ENCODE assay signal across 8 cellular contexts in genomic region chr11:62665630-62666258, GRCh38. TPM values are rescaled to one million over a fixed set of nuclear protein-coding genes. Genes with fewer than 3 reads are reported as not detected.
A peak's percentile ranks its signal among the peaks of the same experiment; 100 is the strongest.
DNase-seq lines count a peak whose midpoint lies in the region; ATAC-seq and TF ChIP-seq lines count a peak whose summit lies in the region.

No MANE protein-coding gene starts in this region.

- H3K14ac ChIP-seq in neuronal stem cell (ENCODE audit: low read length): peak overlapping the region; percentile 47

- no peak overlapping the region for H3K4ac ChIP-seq in neuronal stem cell (ENCODE audit: low read length)

- peak overlapping the region; percentile 90 for H2AK5ac ChIP-seq in neuronal stem cell (ENCODE audit: low read depth, low read length)

- peak overlapping the region; percentile 96 for H3K23ac ChIP-seq in neuronal stem cell (ENCODE audit: low read depth, low read length, poor library complexity)

- no peaks in the 10 kb centered on the region for H3K9me3 Mint-ChIP-seq in activated T-helper 2 cell treated with anti-CD3 and anti-CD28 coated beads, Interferon-gamma antibody, Interleukin-2, Interleukin-4, amounts not matched to agents 10 μg/mL and 5 μg/mL and 100 μg/mL, durations not matched to agents 14 hours and 24 hours and 36 hours

- no peaks in the 10 kb centered on the region for H3K9me2 ChIP-seq in OCI-LY7 (ENCODE audit: insufficient read depth, low read length)

- no peaks in the 10 kb centered on the region for H3K27me3 Mint-ChIP-seq in activated T-helper 2 cell treated with anti-CD3 and anti-CD28 coated beads, Interferon-gamma antibody, Interleukin-2, Interleukin-4, amounts not matched to agents 10 μg/mL and 5 μg/mL and 100 μg/mL, durations not matched to agents 14 hours and 24 hours and 36 hours (ENCODE audit: low read depth)

- DNase-seq in GM12865 (ENCODE audit: low read depth) (peak; percentile 74), OCI-LY7 (ENCODE audit: low spot score) (peak; percentile 65), fibroblast of peridontal ligament (ENCODE audit: extremely low read depth) (peak; percentile 67), neuronal stem cell (ENCODE audit: low spot score) (peak; percentile 43), transverse colon (peak; percentile 54)
- peak; percentile 36 for DNase-seq in activated T-helper 2 cell treated with anti-CD3 and anti-CD28 coated beads, Interferon-gamma antibody, Interleukin-2, Interleukin-4, amounts not matched to agents 10 μg/mL and 5 μg/mL and 100 μg/mL, durations not matched to agents 14 hours and 24 hours and 36 hours (ENCODE audit: low spot score)

- peaks cover 60% of the 10 kb centered on the region for H3K36me3 Mint-ChIP-seq in activated T-helper 2 cell treated with anti-CD3 and anti-CD28 coated beads, Interferon-gamma antibody, Interleukin-2, Interleukin-4, amounts not matched to agents 10 μg/mL and 5 μg/mL and 100 μg/mL, durations not matched to agents 14 hours and 24 hours and 36 hours (ENCODE audit: low read depth)

- no peak for TF ChIP-seq CTCF in GM12865 (IDR thresholded peaks at IDR 0.05; ENCODE audit: insufficient read depth, low read depth, low read length, missing control alignments)
- TF ChIP-seq CTCF in OCI-LY7 (conservative IDR thresholded peaks at IDR 0.05; ENCODE audit: low read length): no peak; the same call in 1 of the 2 replicates
- no peak for TF ChIP-seq CTCF in transverse colon (IDR thresholded peaks at IDR 0.05)

- intact Hi-C loops in OCI-LY7 (cut with micrococcal nuclease; ENCODE audit: unreplicated experiment): loop anchor here (1.0 to 5.0 kb wide), 4 partner anchors 12 to 73 kb away; partner anchors contain the start of genes EML3, INTS5, MTA2 and ROM1
- intact Hi-C loops in activated T-helper 2 cell treated with anti-CD3 and anti-CD28 coated beads, Interferon-gamma antibody, Interleukin-2, Interleukin-4, amounts not matched to agents 10 μg/mL and 5 μg/mL and 100 μg/mL, durations not matched to agents 14 hours and 24 hours and 36 hours (cut with micrococcal nuclease): loop anchor here (2.0 kb wide), 3 partner anchors 19 to 75 kb away; partner anchors contain the start of genes EML3, GANAB, ROM1 and TUT1
- intact Hi-C loops in transverse colon (cut with DNase I; ENCODE audit: low total_unique reads): no loop called here

- in situ Hi-C loops in transverse colon (cut with MboI; ENCODE audit: low pct_ligation_motif_present in 1 of 4, low pct_unique_long_range_greater_than_20kb in 1 of 4, low sequenced_read_pairs in 3 of 4): no loop called here

- peaks cover 6% of the 10 kb centered on the region; the same call in 1 of the 2 replicates for H4K20me1 ChIP-seq in OCI-LY7 (ENCODE audit: insufficient read depth, low read length)

- H4K8ac ChIP-seq in neuronal stem cell (ENCODE audit: low read depth, low read length): no peak overlapping the region

- CTCF ChIA-PET in OCI-LY7 (lab: Charles Lee; ENCODE audit: unreplicated experiment): interaction anchor here (0.6 to 1.4 kb wide), 4 partner anchors 15 to 123 kb away, joined by 3 read pairs; no protein-coding TSS in a partner anchor

- H3K79me2 ChIP-seq in OCI-LY7 (ENCODE audit: insufficient read depth, low read depth, low read length): peaks cover 66% of the 10 kb centered on the region

- H3K4me2 ChIP-seq in OCI-LY7 (ENCODE audit: low read length) (peak overlapping the region; percentile 89), neuronal stem cell (ENCODE audit: insufficient read depth, low read length, poor library complexity, severe bottlenecking) (peak overlapping the region; percentile 93)

- no TSS peak for BruUV-seq in OCI-LY7 (replicated peaks; lab: Mats Ljungman, UMichigan)

- no CpG with 5 or more reads among the region's 38 CpGs for WGBS in neuronal stem cell (ENCODE audit: extremely low coverage in 2 of 2, insufficient read length in 2 of 2, insufficient replicate concordance in 1 of 2), 2 donors
- 2% methylated on average over 38 of the region's 38 CpGs; no CpG with 5 or more reads in 1 of the 2 donors for WGBS in transverse colon (ENCODE audit: low coverage in 1 of 2), 2 donors

- ATAC-seq in HG02678 (IDR thresholded peaks at IDR 0.05; ENCODE audit: unreplicated experiment) (peak; percentile 16), GM18861 (IDR thresholded peaks at IDR 0.05; ENCODE audit: unreplicated experiment) (no peak)

- H3K27ac ChIP-seq in OCI-LY7 (ENCODE audit: low read depth, low read length, poor library complexity, severe bottlenecking) (peak overlapping the region; percentile 94), neuronal stem cell (replicated peaks; ENCODE audit: low read length) (peak overlapping the region; percentile 41), transverse colon (peak overlapping the region; percentile 93 to 97 (median 94))

- H3K4me1 Mint-ChIP-seq in activated T-helper 2 cell treated with anti-CD3 and anti-CD28 coated beads, Interferon-gamma antibody, Interleukin-2, Interleukin-4, amounts not matched to agents 10 μg/mL and 5 μg/mL and 100 μg/mL, durations not matched to agents 14 hours and 24 hours and 36 hours (ENCODE audit: low read depth): peaks cover 33% of the 10 kb centered on the region

- H3K79me1 ChIP-seq in neuronal stem cell (ENCODE audit: low read depth, low read length): peaks cover 11% of the 10 kb centered on the region

- peak overlapping the region; percentile 44 for H2BK5ac ChIP-seq in neuronal stem cell (ENCODE audit: low read length)

- peak overlapping the region; percentile 97 for H3K4me3 Mint-ChIP-seq in activated T-helper 2 cell treated with anti-CD3 and anti-CD28 coated beads, Interferon-gamma antibody, Interleukin-2, Interleukin-4, amounts not matched to agents 10 μg/mL and 5 μg/mL and 100 μg/mL, durations not matched to agents 14 hours and 24 hours and 36 hours (ENCODE audit: low read depth)

- H2BK12ac ChIP-seq in neuronal stem cell (ENCODE audit: low read length): no peak overlapping the region

- peak overlapping the region; percentile 92 for H3K18ac ChIP-seq in neuronal stem cell (ENCODE audit: low read length)

- peaks cover 46% of the 10 kb centered on the region for H3K4me1 ChIP-seq in OCI-LY7 (ENCODE audit: insufficient read depth, low read length, poor library complexity, severe bottlenecking)
- peaks cover 4 to 12% of the 10 kb centered on the region in 2 donors for H3K4me1 ChIP-seq in neuronal stem cell (ENCODE audit: control insufficient read depth in 2 of 2, insufficient read depth in 1 of 2, low read depth in 1 of 2, low read length in 2 of 2)
- H3K4me1 ChIP-seq in transverse colon: peaks cover 18 to 56% (median 43%) of the 10 kb centered on the region in 4 donors

- H2AFZ ChIP-seq in OCI-LY7 (ENCODE audit: low read length): no peak overlapping the region
- H2AFZ ChIP-seq in neuronal stem cell (ENCODE audit: low read length): peak overlapping the region; percentile 95

- no peak overlapping the region for H2BK120ac ChIP-seq in neuronal stem cell (ENCODE audit: low read depth, low read length)

- no peak for TF ChIP-seq POLR2A in transverse colon (IDR thresholded peaks at IDR 0.05)

- peak overlapping the region; percentile 95 for H3K9ac ChIP-seq in neuronal stem cell (ENCODE audit: low read depth, low read length, poor library complexity)

- TF ChIP-seq EP300 in transverse colon (IDR thresholded peaks at IDR 0.05; ENCODE audit: low read depth): no peak

- H3K4me3 ChIP-seq in GM12865 (ENCODE audit: low read depth, low read length) (peak overlapping the region; percentile 94), OCI-LY7 (ENCODE audit: low read depth, low read length, poor library complexity, severe bottlenecking) (peak overlapping the region; percentile 86), neuronal stem cell (ENCODE audit: low read length in 2 of 2) (peak overlapping the region; percentile 84 to 98), transverse colon (peak overlapping the region; percentile 55 to 77 (median 68))

- H3K27me3 ChIP-seq in neuronal stem cell (ENCODE audit: control insufficient read depth in 3 of 3, insufficient read depth in 3 of 3, low read depth in 1 of 3, low read length in 3 of 3) (no peaks in the 10 kb centered on the region), transverse colon (no peaks in the 10 kb centered on the region)

- H3K9me3 ChIP-seq in OCI-LY7 (ENCODE audit: low read length) (no peaks in the 10 kb centered on the region), neuronal stem cell (replicated peaks in 1 of 2; ENCODE audit: control insufficient read depth in 2 of 2, insufficient read depth in 1 of 2, low read depth in 1 of 2, low read length in 2 of 2) (no peaks in the 10 kb centered on the region), transverse colon (no peaks in the 10 kb centered on the region)

- H3K36me3 ChIP-seq in OCI-LY7 (ENCODE audit: insufficient read depth, low read length) (peaks cover 58% of the 10 kb centered on the region), neuronal stem cell (replicated peaks in 1 of 2; ENCODE audit: control insufficient read depth in 2 of 2, insufficient read depth in 2 of 2, low read length in 2 of 2) (peaks cover 16 to 46% of the 10 kb centered on the region in 2 donors), transverse colon (peaks cover 0 to 6% (median 0%) of the 10 kb centered on the region in 4 donors)

- POLR2A ChIA-PET in OCI-LY7 (lab: Charles Lee): interaction anchor here (0.8 to 8.3 kb wide), 22 partner anchors 8 to 190 kb away, joined by 3 to 159 read pairs (median 6); partner anchors contain the start of genes B3GAT3, EEF1G, GANAB and HNRNPUL2

- H3K27ac Mint-ChIP-seq in activated T-helper 2 cell treated with anti-CD3 and anti-CD28 coated beads, Interferon-gamma antibody, Interleukin-2, Interleukin-4, amounts not matched to agents 10 μg/mL and 5 μg/mL and 100 μg/mL, durations not matched to agents 14 hours and 24 hours and 36 hours: peak overlapping the region; percentile 78

- no peak overlapping the region for H2BK15ac ChIP-seq in neuronal stem cell (ENCODE audit: low read length)

- H4K91ac ChIP-seq in neuronal stem cell (ENCODE audit: low read depth, low read length, poor library complexity): no peak overlapping the region

RNA-seq across cellular contexts. Expression of gene CSKMT, which starts 0.6 kb away (rescaled TPM):
- total RNA-seq in OCI-LY7 (2014; rRNA removed; shearing (Covaris generic)): 88.4 and 90.8 TPM in 2 replicates
- total RNA-seq in OCI-LY7 (2022) (52.6 and 80.1 TPM in 2 replicates), transverse colon (10 to 100 TPM in 1 of 4 donors, 1 to 10 TPM in 1, not detected in 2; 6.0 to 17.0 TPM)
- total RNA-seq in activated T-helper 2 cell treated with anti-CD3 and anti-CD28 coated beads, Interferon-gamma antibody, Interleukin-2, Interleukin-4, amounts not matched to agents 10 μg/mL and 5 μg/mL and 100 μg/mL, durations not matched to agents 14 hours and 24 hours and 36 hours: 45.4 and 47.2 TPM in 2 replicates
- 18.5 TPM for polyA plus RNA-seq in neuronal stem cell (2013, experiment 1 of 2)
- 17.0 TPM for polyA plus RNA-seq in neuronal stem cell (2013, experiment 2 of 2)

RNA-seq across cellular contexts. Expression of gene C11orf98, which starts 0.7 kb away (rescaled TPM):
- 148 and 194 TPM in 2 replicates for total RNA-seq in OCI-LY7 (2014; rRNA removed; shearing (Covaris generic))
- total RNA-seq in OCI-LY7 (2022): 84.4 and 105 TPM in 2 replicates
- total RNA-seq in activated T-helper 2 cell treated with anti-CD3 and anti-CD28 coated beads, Interferon-gamma antibody, Interleukin-2, Interleukin-4, amounts not matched to agents 10 μg/mL and 5 μg/mL and 100 μg/mL, durations not matched to agents 14 hours and 24 hours and 36 hours: 118 and 130 TPM in 2 replicates
- 116 TPM for polyA plus RNA-seq in neuronal stem cell (2013, experiment 1 of 2)
- polyA plus RNA-seq in neuronal stem cell (2013, experiment 2 of 2): 111 TPM
- 10 to 100 TPM; 12.5 to 53.7 (median 37.7) TPM for total RNA-seq in transverse colon

RNA-seq across cellular contexts. Expression of gene UQCC3, which starts 5.7 kb away (rescaled TPM):
- 40.0 and 40.3 TPM in 2 replicates for total RNA-seq in OCI-LY7 (2014; rRNA removed; shearing (Covaris generic))
- total RNA-seq in OCI-LY7 (2022) (13.1 and 15.5 TPM in 2 replicates), transverse colon (10 to 100 TPM in 3 of 4 donors, 1 to 10 TPM in 1; 6.4 to 26.2 (median 15.3) TPM)
- 8.0 and 9.5 TPM in 2 replicates for total RNA-seq in activated T-helper 2 cell treated with anti-CD3 and anti-CD28 coated beads, Interferon-gamma antibody, Interleukin-2, Interleukin-4, amounts not matched to agents 10 μg/mL and 5 μg/mL and 100 μg/mL, durations not matched to agents 14 hours and 24 hours and 36 hours
- polyA plus RNA-seq in neuronal stem cell (2013, experiment 1 of 2): 11.6 TPM
- 11.7 TPM for polyA plus RNA-seq in neuronal stem cell (2013, experiment 2 of 2)

RNA-seq across cellular contexts. Expression of gene LBHD1, which starts 6.3 kb away (rescaled TPM):
- 7.1 and 9.3 TPM in 2 replicates for total RNA-seq in OCI-LY7 (2014; rRNA removed; shearing (Covaris generic))
- 22.3 and 22.8 TPM in 2 replicates for total RNA-seq in OCI-LY7 (2022)
- 21.4 and 21.7 TPM in 2 replicates for total RNA-seq in activated T-helper 2 cell treated with anti-CD3 and anti-CD28 coated beads, Interferon-gamma antibody, Interleukin-2, Interleukin-4, amounts not matched to agents 10 μg/mL and 5 μg/mL and 100 μg/mL, durations not matched to agents 14 hours and 24 hours and 36 hours
- polyA plus RNA-seq in neuronal stem cell (2013, experiment 1 of 2): 1.1 TPM
- polyA plus RNA-seq in neuronal stem cell (2013, experiment 2 of 2): 0.98 TPM
- 10 to 100 TPM in 2 of 4 donors, 1 to 10 TPM in 2; 7.5 to 16.1 (median 10.1) TPM for total RNA-seq in transverse colon

RNA-seq across cellular contexts. Expression of gene INTS5, which starts 12.6 kb away (rescaled TPM):
- 22.5 and 25.5 TPM in 2 replicates for total RNA-seq in OCI-LY7 (2014; rRNA removed; shearing (Covaris generic))
- 22.1 and 25.1 TPM in 2 replicates for total RNA-seq in OCI-LY7 (2022)
- total RNA-seq in activated T-helper 2 cell treated with anti-CD3 and anti-CD28 coated beads, Interferon-gamma antibody, Interleukin-2, Interleukin-4, amounts not matched to agents 10 μg/mL and 5 μg/mL and 100 μg/mL, durations not matched to agents 14 hours and 24 hours and 36 hours: 35.2 and 35.7 TPM in 2 replicates
- 8.4 TPM for polyA plus RNA-seq in neuronal stem cell (2013, experiment 1 of 2)
- 8.5 TPM for polyA plus RNA-seq in neuronal stem cell (2013, experiment 2 of 2)
- total RNA-seq in transverse colon: 10 to 100 TPM; 10.3 to 37.0 (median 18.4) TPM

Comparison
In these comparisons a context has a peak if more than half of its experiments do, and no peak if none do; other contexts are left out.
1. H3K27ac ChIP-seq: peak in every context shown above with its lines; median percentile 94 in transverse colon; 94 in OCI-LY7; 41 in neuronal stem cell.